In the genomic region with DNA sequence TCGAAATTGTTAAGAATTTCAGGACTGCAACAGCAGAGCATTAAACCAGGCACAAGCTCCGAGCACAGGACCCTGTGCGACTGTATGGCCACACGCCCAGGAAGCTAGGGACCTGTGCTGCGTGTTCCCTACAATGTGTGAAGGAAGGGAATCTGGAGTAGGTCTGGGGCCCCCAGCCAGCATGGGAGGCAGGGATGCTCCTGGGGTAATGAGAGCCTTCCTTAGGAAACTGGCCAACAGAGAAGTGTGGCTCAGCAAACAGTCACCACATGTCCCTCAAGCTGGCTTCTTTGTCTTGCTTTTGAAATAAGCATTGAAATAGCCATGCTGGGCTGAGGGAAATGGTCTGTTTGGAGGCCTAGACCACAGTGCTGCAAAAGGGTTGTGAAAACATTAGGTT, we compare ENCODE assay signal across 31 cellular contexts.
DNase-seq lines count a peak whose midpoint lies in the region; ATAC-seq and TF ChIP-seq lines count a peak whose summit lies in the region.
"Had no signal": no experiment of that assay in that cellular context is flagged by ENCODE, and none has a peak within 500 bp of the region (broad histone marks: within the 10 kb centered on the region; RNA-seq: fewer than 3 reads in every experiment).

No MANE protein-coding gene starts in this region.

- H3K79me2 ChIP-seq in SU-DHL-6 (ENCODE audit: insufficient read depth, low read length), result peaks cover 100% of the 10 kb centered on the region

- 0 out of 2 replicates have a peak overlapping the region, but pooled peaks have one; percentile 33 for H3K27ac ChIP-seq in SU-DHL-6 (ENCODE audit: low read depth, low read length)
- H3K27ac ChIP-seq in muscle layer of duodenum (ENCODE audit: low read length), result peak overlapping the region; percentile 76
- H3K27ac ChIP-seq: adrenal gland, epithelial cell of prostate, ovary, SJCRH30, suprapubic skin had no signal

- peaks cover 16% of the 10 kb centered on the region; the same call in 1 of the 2 replicates for H4K20me1 ChIP-seq in SU-DHL-6 (ENCODE audit: low read depth, low read length)

- H3K9me3 ChIP-seq in SU-DHL-6 (ENCODE audit: insufficient read depth, low read length) (no peaks in the 10 kb centered on the region), muscle layer of duodenum (ENCODE audit: control insufficient read depth in 1 of 2, low read length in 2 of 2) (no peaks in the 10 kb centered on the region)
- H3K9me3 ChIP-seq: adrenal gland, body of pancreas, ovary, SJCRH30, spleen, suprapubic skin had no signal

- H3K36me3 ChIP-seq in SU-DHL-6 (ENCODE audit: low read length) (peaks cover 27% of the 10 kb centered on the region), muscle layer of duodenum (ENCODE audit: control insufficient read depth in 1 of 2, insufficient read depth in 2 of 2, low read length in 2 of 2) (no peaks in the 10 kb centered on the region)
- H3K36me3 ChIP-seq: adrenal gland, ovary, SJCRH30, suprapubic skin had no signal

- no peak overlapping the region for H3K4me3 ChIP-seq in SU-DHL-6 (ENCODE audit: insufficient read depth, low read length, poor library complexity, severe bottlenecking)
- no peak overlapping the region for H3K4me3 ChIP-seq in muscle layer of duodenum (ENCODE audit: low read depth in 1 of 2, low read length in 2 of 2)
- H3K4me3 ChIP-seq: adrenal gland, body of pancreas, ovary, SJCRH30, spleen, suprapubic skin had no signal

- DNase-seq in NCI-H2171 treated with DMSO at 0.1 percent for 48 hours (lab: John Stamatoyannopoulos, UW) (peak; percentile 18), NCI-H2171 (lab: John Stamatoyannopoulos, UW) (no peak), NK-92 (lab: John Stamatoyannopoulos, UW; ENCODE audit: unreplicated experiment) (no peak), NCI-H1417 treated with DMSO at 0.1 percent for 48 hours (lab: John Stamatoyannopoulos, UW) (no peak)
- DNase-seq in stimulated activated naive CD4-positive, alpha-beta T cell (lab: John Stamatoyannopoulos, UW), result no peak
- DNase-seq: activated CD4-positive, alpha-beta T cell treated with anti-CD3 and anti-CD28 coated beads, Interleukin-2, amount 50 U/mL, for 1 hour; activated CD8-positive, alpha-beta memory T cell treated with anti-CD3 and anti-CD28 coated beads, Interleukin-2, amount 10 ng/mL, durations not matched to agents 7 days and 5 days; activated naive CD4-positive, alpha-beta T cell treated with Interleukin-2 at 50 U/mL for 16 hours; activated T-cell treated with anti-CD3 and anti-CD28 coated beads, Interleukin-2, amount 50 U/mL, for 48 hours; body of pancreas; CD8-positive, alpha-beta T cell; effector CD4-positive, alpha-beta T cell; GF-D8; glutamatergic neuron; islet precursor cell; KG1; left ventricle myocardium superior; NCI-H1436 treated with DMSO at 0.1 percent for 48 hours; NCI-H524 treated with DMSO at 0.1 percent for 48 hours; ovary; SJCRH30; spleen had no signal

- no peaks in the 10 kb centered on the region for H3K9me2 ChIP-seq in SU-DHL-6 (replicated peaks; ENCODE audit: insufficient read depth, low read length)

- no peaks in the 10 kb centered on the region for H3K4me1 ChIP-seq in muscle layer of duodenum (ENCODE audit: control insufficient read depth in 1 of 2, insufficient read depth in 2 of 2, low read length in 2 of 2)
- H3K4me1 ChIP-seq: SJCRH30, suprapubic skin had no signal

- H3K4me2 ChIP-seq in SU-DHL-6 (ENCODE audit: low read depth, low read length, poor library complexity, severe bottlenecking), result peak overlapping the region; percentile 35

- no peak for TF ChIP-seq CTCF in SU-DHL-6 (IDR thresholded peaks at IDR 0.05; ENCODE audit: insufficient read depth, low read length, poor library complexity, severe bottlenecking)

- H2AFZ ChIP-seq in SU-DHL-6 (ENCODE audit: low read depth, low read length, severe bottlenecking), result no peak overlapping the region

- no peak for ATAC-seq in GM18517 (IDR thresholded peaks at IDR 0.05; ENCODE audit: unreplicated experiment)
- ATAC-seq: activated CD8-positive, alpha-beta memory T cell treated with anti-CD3 and anti-CD28 coated beads, Interleukin-2, amount 10 ng/mL, durations not matched to agents 7 days and 5 days; body of pancreas; CD8-positive, alpha-beta T cell; HCT116; left ventricle myocardium superior; natural killer cell treated with Interleukin-12 subunit alpha and Interleukin-12 subunit beta and Interleukin-15 and Interleukin-18, amount 100 ng/mL, for 72 hours; WTC11 had no signal

- H3K9ac ChIP-seq in SU-DHL-6 (ENCODE audit: low read length), result peak overlapping the region; percentile 10; the same call in 1 of the 2 replicates

- peaks cover 5% of the 10 kb centered on the region; the same call in 1 of the 2 replicates for H3F3A ChIP-seq in SU-DHL-6 (ENCODE audit: insufficient read depth)

- H3K27me3 ChIP-seq in SU-DHL-6 (ENCODE audit: low read length) (no peaks in the 10 kb centered on the region), muscle layer of duodenum (ENCODE audit: low read depth, low read length) (no peaks in the 10 kb centered on the region)
- H3K27me3 ChIP-seq: adrenal gland, body of pancreas, ovary, SJCRH30, spleen, suprapubic skin had no signal
